Comparison of ENCODE assay signal across 9 cellular contexts in the genomic region with DNA sequence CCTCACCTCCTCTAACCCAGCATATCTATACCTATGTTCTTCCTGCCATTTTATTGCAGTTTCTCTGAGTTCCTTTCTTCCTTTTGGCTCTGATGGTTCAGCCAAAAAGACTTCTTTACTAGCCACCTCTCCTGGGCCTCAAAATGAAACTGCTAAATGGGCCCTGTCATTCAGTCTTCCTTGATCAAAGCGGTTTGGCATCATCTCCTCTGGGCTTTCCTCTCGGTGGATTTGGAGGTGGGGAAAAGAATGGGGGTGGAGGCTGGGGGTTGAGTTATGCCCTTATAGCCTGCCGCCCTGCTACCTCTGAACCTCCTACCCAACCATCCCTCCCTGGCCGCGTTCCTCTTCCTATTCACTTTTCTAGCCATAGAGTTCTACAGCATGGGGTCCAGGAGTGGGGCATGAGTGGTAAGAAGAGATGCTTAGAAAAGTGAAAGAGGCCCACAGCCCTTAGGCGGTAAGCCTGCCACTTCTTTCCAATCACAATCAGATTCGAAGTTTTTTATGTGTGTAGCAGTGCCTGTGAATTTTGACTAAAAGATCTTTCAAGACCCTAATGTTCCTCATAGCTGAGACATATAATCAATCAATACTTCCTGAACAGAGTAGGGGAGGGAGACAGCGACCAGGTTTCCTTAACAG. TPM values are rescaled to one million over a fixed set of nuclear protein-coding genes. Genes with fewer than 3 reads are reported as not detected.
DNase-seq lines count a peak whose midpoint lies in the region; ATAC-seq, FAIRE-seq and TF ChIP-seq lines count a peak whose summit lies in the region.
"Had no signal": no experiment of that assay in that cellular context is flagged by ENCODE, and none has a peak within 500 bp of the region (broad histone marks: within the 10 kb centered on the region; RNA-seq: fewer than 3 reads in every experiment).

No MANE protein-coding gene starts in this region.

- peaks cover 22% of the 10 kb centered on the region for H3K36me3 ChIP-seq in A673 (ENCODE audit: insufficient read depth, low read length, poor library complexity, severe bottlenecking)
- H3K36me3 ChIP-seq in bronchial epithelial cell (ENCODE audit: control insufficient read depth, insufficient read depth, low read length): peaks cover 19% of the 10 kb centered on the region

- no peaks in the 10 kb centered on the region for H3K9me3 ChIP-seq in A673 (ENCODE audit: low read depth, low read length, poor library complexity, severe bottlenecking)

- intact Hi-C loops in A673 (cut with micrococcal nuclease; ENCODE audit: unreplicated experiment): loop anchor here (5.0 kb wide), 4 partner anchors 53 to 673 kb away; partner anchors contain the start of gene PRMT5

- no peak for DNase-seq in A673 (ENCODE audit: low spot score)
- peak; percentile 35 for DNase-seq in HT-29 (ENCODE audit: low spot score)
- DNase-seq in bronchial epithelial cell (ENCODE audit: low read depth): peak; percentile 78
- DNase-seq in mesenteric fat pad (ENCODE audit: low spot score): peak; percentile 24
- no peak for DNase-seq in stimulated activated CD4-positive, alpha-beta T cell treated with anti-CD3 and anti-CD28 coated beads, Interleukin-12 subunit alpha, Interleukin-12 subunit beta, amount 100 ng/mL, for 4 hours
- DNase-seq in HK-2 (ENCODE audit: unreplicated experiment): no peak
- DNase-seq in Kasumi-1 (lab: John Stamatoyannopoulos, UW): no peak
- DNase-seq: glutamatergic neuron had no signal

- FAIRE-seq in bronchial epithelial cell (lab: Jason Lieb, UNC): no peak

- CTCF ChIA-PET in A673 (lab: Charles Lee): no interaction called here

- peak overlapping the region; percentile 82 for H3K27ac ChIP-seq in A673 (ENCODE audit: low read depth, low read length, poor library complexity, severe bottlenecking)

- POLR2A ChIA-PET in A673 (lab: Charles Lee; ENCODE audit: low non-redundant PET): no interaction called here

- BruUV-seq in A673 (replicated peaks; lab: Mats Ljungman, UMichigan): no TSS peak

- peaks cover 41% of the 10 kb centered on the region for H3K4me1 ChIP-seq in A673 (ENCODE audit: insufficient read depth, low read length, poor library complexity, severe bottlenecking)

- ATAC-seq in GM21423 (IDR thresholded peaks at IDR 0.05; ENCODE audit: unreplicated experiment): no peak

- TF ChIP-seq CTCF in A673 (conservative IDR thresholded peaks at IDR 0.05; ENCODE audit: low read depth, low read length) (no peak), bronchial epithelial cell (IDR thresholded peaks at IDR 0.05; ENCODE audit: insufficient read depth, low read length, severe bottlenecking) (no peak)

- peak overlapping the region; percentile 86 for H3K4me3 ChIP-seq in A673 (ENCODE audit: low read depth, low read length, poor library complexity, severe bottlenecking)
- peak overlapping the region; percentile 84 for H3K4me3 ChIP-seq in bronchial epithelial cell (ENCODE audit: low read depth, low read length)

- H3K27me3 ChIP-seq in A673 (replicated peaks; ENCODE audit: insufficient read depth, low read depth, low read length, poor library complexity) (no peaks in the 10 kb centered on the region), bronchial epithelial cell (ENCODE audit: control insufficient read depth, insufficient read depth, low read length) (no peaks in the 10 kb centered on the region)

RNA-seq across cellular contexts. Expression of gene AJUBA, which starts 2.5 kb away (rescaled TPM):
- total RNA-seq in A673 (2021) (37.6 and 43.6 TPM in 2 replicates), bronchial epithelial cell (174 and 223 TPM in 2 replicates), mesenteric fat pad (6.0 TPM)
- 52.0 and 53.6 TPM in 2 replicates for total RNA-seq in HT-29 (2014; rRNA removed; shearing (Covaris generic))

RNA-seq across cellular contexts. Expression of gene HAUS4, which starts 23.0 kb away (rescaled TPM):
- total RNA-seq in A673 (2021): 62.7 and 73.9 TPM in 2 replicates
- total RNA-seq in HT-29 (2014; rRNA removed; shearing (Covaris generic)): 28.5 and 29.4 TPM in 2 replicates
- 58.8 and 113 TPM in 2 replicates for total RNA-seq in bronchial epithelial cell
- total RNA-seq in mesenteric fat pad: 20.8 TPM

RNA-seq across cellular contexts. Expression of gene C14orf93, which starts 30.1 kb away (rescaled TPM):
- total RNA-seq in A673 (2021) (9.9 and 10.8 TPM in 2 replicates), bronchial epithelial cell (6.3 and 7.4 TPM in 2 replicates), mesenteric fat pad (4.9 TPM)
- total RNA-seq in HT-29 (2014; rRNA removed; shearing (Covaris generic)): 14.6 and 15.1 TPM in 2 replicates

RNA-seq across cellular contexts. Expression of gene PRMT5, which starts 50.7 kb away (rescaled TPM):
- total RNA-seq in A673 (2021) (244 and 273 TPM in 2 replicates), bronchial epithelial cell (79.2 and 91.1 TPM in 2 replicates), mesenteric fat pad (54.8 TPM)
- 46.4 and 47.6 TPM in 2 replicates for total RNA-seq in HT-29 (2014; rRNA removed; shearing (Covaris generic))

RNA-seq across cellular contexts. Expression of gene PSMB5, which starts 54.8 kb away (rescaled TPM):
- total RNA-seq in A673 (2021) (491 and 500 TPM in 2 replicates), bronchial epithelial cell (158 and 220 TPM in 2 replicates), mesenteric fat pad (113 TPM)
- total RNA-seq in HT-29 (2014; rRNA removed; shearing (Covaris generic)): 198 and 205 TPM in 2 replicates

Comparison
In these comparisons a context has a peak if more than half of its experiments do, and no peak if none do; other contexts are left out.
1. DNase-seq: peak in HT-29 (single experiment), bronchial epithelial cell (single experiment) and mesenteric fat pad (single experiment); none in A673 (single experiment), stimulated activated CD4-positive, alpha-beta T cell treated with anti-CD3 and anti-CD28 coated beads, Interleukin-12 subunit alpha, Interleukin-12 subunit beta, amount 100 ng/mL, for 4 hours (single experiment), HK-2 (single experiment) and Kasumi-1 (0 of 2).